Comparison of ENCODE assay signal across 9 cellular contexts in the genomic region with DNA sequence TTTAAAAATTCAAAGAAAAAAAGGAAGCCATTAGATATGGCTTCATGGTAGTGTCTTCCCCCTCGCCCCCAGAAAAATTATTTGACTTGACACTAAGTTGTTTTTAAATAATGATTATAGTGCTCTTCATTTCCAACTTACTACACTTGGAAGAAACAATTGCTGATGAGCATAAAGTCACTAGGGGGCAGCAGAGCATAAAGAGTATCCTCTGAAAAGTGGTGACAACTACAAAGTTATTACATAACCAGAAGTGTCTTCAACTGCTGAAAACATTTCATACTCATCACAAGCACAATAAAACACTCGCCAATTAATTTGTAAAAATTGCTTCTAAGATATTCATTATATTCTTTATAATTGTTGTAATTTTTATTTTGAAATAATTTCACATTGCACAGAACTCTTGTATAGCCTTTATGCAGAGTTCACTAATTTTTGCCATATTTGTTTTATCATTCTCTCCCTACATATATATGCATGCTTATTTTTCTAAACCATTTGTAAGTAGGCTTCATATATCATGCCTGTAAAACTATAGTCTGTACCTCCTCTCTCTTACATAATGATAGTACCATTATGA. TPM values are rescaled to one million over a fixed set of nuclear protein-coding genes. Genes with fewer than 3 reads are reported as not detected.
DNase-seq lines count a peak whose midpoint lies in the region; ATAC-seq and TF ChIP-seq lines count a peak whose summit lies in the region.
"Had no signal": no experiment of that assay in that cellular context is flagged by ENCODE, and none has a peak within 500 bp of the region (broad histone marks: within the 10 kb centered on the region; RNA-seq: fewer than 3 reads in every experiment).

No MANE protein-coding gene starts in this region.

- no peaks in the 10 kb centered on the region for H3K27me3 Mint-ChIP-seq in activated CD4-positive, alpha-beta T cell treated with anti-CD3 and anti-CD28 coated beads, Interleukin-2, amount 10 ng/mL, durations not matched to agents 7 days and 5 days
- no peaks in the 10 kb centered on the region for H3K27me3 Mint-ChIP-seq in naive B cell

- no peak overlapping the region for H3K4me3 ChIP-seq in epithelial cell of esophagus (ENCODE audit: low read length)
- H3K4me3 ChIP-seq: BLaER1 had no signal

- CTCF ChIA-PET in activated CD4-positive, alpha-beta T cell treated with anti-CD3 and anti-CD28 coated beads, Interleukin-2, amount 10 ng/mL, durations not matched to agents 7 days and 5 days (lab: Charles Lee): no interaction called here

- no peaks in the 10 kb centered on the region for H3K9me3 Mint-ChIP-seq in activated CD4-positive, alpha-beta T cell treated with anti-CD3 and anti-CD28 coated beads, Interleukin-2, amount 10 ng/mL, durations not matched to agents 7 days and 5 days
- no peaks in the 10 kb centered on the region for H3K9me3 Mint-ChIP-seq in naive B cell

- no peaks in the 10 kb centered on the region for H3K36me3 Mint-ChIP-seq in activated CD4-positive, alpha-beta T cell treated with anti-CD3 and anti-CD28 coated beads, Interleukin-2, amount 10 ng/mL, durations not matched to agents 7 days and 5 days (ENCODE audit: low read depth)
- no peaks in the 10 kb centered on the region for H3K36me3 Mint-ChIP-seq in naive B cell

- no peaks in the 10 kb centered on the region for H3K4me1 Mint-ChIP-seq in activated CD4-positive, alpha-beta T cell treated with anti-CD3 and anti-CD28 coated beads, Interleukin-2, amount 10 ng/mL, durations not matched to agents 7 days and 5 days
- H3K4me1 Mint-ChIP-seq in naive B cell: no peaks in the 10 kb centered on the region

- H3K27ac Mint-ChIP-seq in activated CD4-positive, alpha-beta T cell treated with anti-CD3 and anti-CD28 coated beads, Interleukin-2, amount 10 ng/mL, durations not matched to agents 7 days and 5 days: no peak overlapping the region
- H3K27ac Mint-ChIP-seq in naive B cell: no peak overlapping the region

- POLR2A ChIA-PET in activated CD4-positive, alpha-beta T cell treated with anti-CD3 and anti-CD28 coated beads, Interleukin-2, amount 10 ng/mL, durations not matched to agents 7 days and 5 days (lab: Charles Lee): no interaction called here

- ATAC-seq in HG03354 (IDR thresholded peaks at IDR 0.05; ENCODE audit: poor library complexity, severe bottlenecking, unreplicated experiment) (peak; percentile 72), naive B cell (ENCODE audit: low read depth in 2 of 2) (peak in 1 of 2 donors; percentile 30)

- H3K4me3 Mint-ChIP-seq in activated CD4-positive, alpha-beta T cell treated with anti-CD3 and anti-CD28 coated beads, Interleukin-2, amount 10 ng/mL, durations not matched to agents 7 days and 5 days: no peak overlapping the region
- no peak overlapping the region for H3K4me3 Mint-ChIP-seq in naive B cell

- peak; percentile 35 to 44 for DNase-seq in NCI-H2081 (lab: John Stamatoyannopoulos, UW)
- DNase-seq in NCI-H2081 treated with DMSO at 0.1 percent for 48 hours (lab: John Stamatoyannopoulos, UW): no peak
- peak; percentile 51 to 78 for DNase-seq in NCI-H526 (lab: John Stamatoyannopoulos, UW)
- peak; percentile 82 for DNase-seq in activated CD4-positive, alpha-beta T cell treated with anti-CD3 and anti-CD28 coated beads, Interleukin-2, amount 10 ng/mL, durations not matched to agents 7 days and 5 days
- peak; percentile 82 for DNase-seq in epithelial cell of esophagus (ENCODE audit: low read depth)
- peak; percentile 51 for DNase-seq in naive B cell
- peak; percentile 98 for DNase-seq in superior temporal gyrus (ENCODE audit: extremely low spot score)

- TF ChIP-seq CTCF in epithelial cell of esophagus (IDR thresholded peaks at IDR 0.05; ENCODE audit: insufficient read depth, low read depth, low read length, missing control alignments): peak; percentile 80

RNA-seq across cellular contexts. Expression of gene EXOC6B, which starts 54.9 kb away (rescaled TPM):
- total RNA-seq in activated CD4-positive, alpha-beta T cell treated with anti-CD3 and anti-CD28 coated beads, Interleukin-2, amount 10 ng/mL, durations not matched to agents 7 days and 5 days: 10 to 100 TPM; 14.8 to 16.4 TPM
- polyA plus RNA-seq in naive B cell (ENCODE audit: low read depth in 6 of 6): 1 to 10 TPM in 5 of 6 donors, not detected in 1; 1.8 to 3.0 (median 2.6) TPM
